In the genomic region with DNA sequence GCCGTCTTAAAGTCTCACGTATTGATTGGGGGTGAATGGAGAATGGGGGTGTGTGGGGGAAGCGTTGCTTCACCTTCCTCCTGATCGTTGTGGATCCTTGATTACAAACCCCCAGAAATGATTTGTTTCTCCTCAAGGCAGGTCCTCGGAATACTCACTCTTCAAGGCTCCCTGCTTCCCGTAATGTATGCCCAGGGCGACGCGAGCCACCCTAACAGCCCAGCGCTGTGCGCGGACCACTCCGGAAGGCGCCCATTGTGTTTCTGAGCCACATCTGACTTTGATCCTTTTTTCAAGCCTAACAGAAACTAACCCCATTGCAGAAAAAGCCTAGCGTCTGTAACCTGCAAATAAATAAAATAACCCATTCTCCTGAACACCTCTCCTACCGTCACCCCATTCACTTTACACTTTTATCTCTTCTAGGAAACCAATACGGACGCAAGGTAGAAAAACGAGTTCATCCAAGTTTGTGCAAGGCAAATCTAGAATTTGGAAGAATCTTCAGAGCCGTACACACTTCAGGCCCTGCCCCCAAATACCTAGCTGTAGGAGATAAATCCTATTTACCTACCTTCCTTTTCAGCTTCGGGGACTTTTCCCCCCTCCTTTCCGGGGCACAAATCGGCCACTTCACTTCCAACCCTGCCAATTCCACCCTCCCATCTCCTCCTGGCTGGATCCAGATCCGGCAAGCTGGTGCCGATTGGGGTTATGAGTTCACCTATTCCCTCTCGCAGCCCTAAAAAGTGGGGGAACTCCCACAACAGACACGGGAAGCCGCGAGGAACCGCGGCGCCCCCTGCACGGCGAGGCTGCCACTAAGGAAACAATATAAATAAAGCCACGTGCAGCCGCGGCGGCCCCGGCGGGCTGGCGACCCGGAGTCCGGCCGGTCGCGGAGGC, we compare ENCODE assay signal across 8 cellular contexts. TPM values are rescaled to one million over a fixed set of nuclear protein-coding genes. Genes with fewer than 3 reads are reported as not detected.
DNase-seq lines count a peak whose midpoint lies in the region; ATAC-seq lines count a peak whose summit lies in the region.

No MANE protein-coding gene starts in this region.

- CTCF ChIA-PET in CD8-positive, alpha-beta memory T cell (lab: Charles Lee) = no interaction called here

- peaks cover 3 to 5% (median 4%) of the 10 kb centered on the region in 3 donors for H3K4me1 Mint-ChIP-seq in CD8-positive, alpha-beta memory T cell
- no peaks in the 10 kb centered on the region for H3K4me1 Mint-ChIP-seq in activated naive CD8-positive, alpha-beta T cell treated with anti-CD3 and anti-CD28 coated beads, Interleukin-2, amount 50 U/mL, for 24 hours

- H3K27ac Mint-ChIP-seq in CD8-positive, alpha-beta memory T cell = no peak overlapping the region
- no peak overlapping the region for H3K27ac Mint-ChIP-seq in activated naive CD8-positive, alpha-beta T cell treated with anti-CD3 and anti-CD28 coated beads, Interleukin-2, amount 50 U/mL, for 24 hours

- H3K4me3 Mint-ChIP-seq in CD8-positive, alpha-beta memory T cell = no peak overlapping the region
- H3K4me3 Mint-ChIP-seq in activated naive CD8-positive, alpha-beta T cell treated with anti-CD3 and anti-CD28 coated beads, Interleukin-2, amount 50 U/mL, for 24 hours = no peak overlapping the region

- H3K9me3 Mint-ChIP-seq in CD8-positive, alpha-beta memory T cell = no peaks in the 10 kb centered on the region
- no peaks in the 10 kb centered on the region for H3K9me3 Mint-ChIP-seq in activated naive CD8-positive, alpha-beta T cell treated with anti-CD3 and anti-CD28 coated beads, Interleukin-2, amount 50 U/mL, for 24 hours

- H3K4me3 ChIP-seq in CD8-positive, alpha-beta memory T cell (ENCODE audit: low read length) = peak overlapping the region; percentile 34
- H3K4me3 ChIP-seq in HUES64 (ENCODE audit: low read length) (peak overlapping the region; percentile 65), iPS-15b (ENCODE audit: low read depth, low read length) (peak overlapping the region; percentile 42)

- H3K27ac ChIP-seq in CD8-positive, alpha-beta memory T cell (ENCODE audit: low read depth, low read length) = no peak overlapping the region
- no peak overlapping the region for H3K27ac ChIP-seq in HUES64 (ENCODE audit: low read depth, low read length)

- peaks cover 21% of the 10 kb centered on the region for H3K27me3 ChIP-seq in CD8-positive, alpha-beta memory T cell (ENCODE audit: insufficient read depth, low read length, poor library complexity, severe bottlenecking)
- H3K27me3 ChIP-seq in HUES64 (ENCODE audit: insufficient read depth, low read length) (peaks cover 97% of the 10 kb centered on the region), iPS-15b (ENCODE audit: control insufficient read depth, insufficient read depth, low read length) (peaks cover 87% of the 10 kb centered on the region)

- no peaks in the 10 kb centered on the region for H3K36me3 ChIP-seq in CD8-positive, alpha-beta memory T cell (ENCODE audit: insufficient read depth, low read length)
- H3K36me3 ChIP-seq in HUES64 (ENCODE audit: insufficient read depth, low read length) (peaks cover 3% of the 10 kb centered on the region; the same call in 1 of the 2 replicates), iPS-15b (ENCODE audit: control insufficient read depth, insufficient read depth, low read length) (no peaks in the 10 kb centered on the region)

- H3K27me3 Mint-ChIP-seq in CD8-positive, alpha-beta memory T cell = peaks cover 35 to 44% of the 10 kb centered on the region in 2 donors
- peaks cover 32% of the 10 kb centered on the region for H3K27me3 Mint-ChIP-seq in activated naive CD8-positive, alpha-beta T cell treated with anti-CD3 and anti-CD28 coated beads, Interleukin-2, amount 50 U/mL, for 24 hours

- no peak for DNase-seq in CD8-positive, alpha-beta memory T cell
- DNase-seq in activated naive CD8-positive, alpha-beta T cell treated with anti-CD3 and anti-CD28 coated beads, Interleukin-2, amount 50 U/mL, for 24 hours = no peak
- peak; percentile 5 for DNase-seq in stimulated activated naive CD8-positive, alpha-beta T cell treated with anti-CD3 and anti-CD28 coated beads, Interleukin-15, Interleukin-2, amounts not matched to agents 100 U/mL and 50 U/mL, for 24 hours
- no peak for DNase-seq in globus pallidus (ENCODE audit: low spot score)
- DNase-seq in epidermal melanocyte (ENCODE audit: insufficient read length, low spot score) = no peak
- DNase-seq in stimulated activated CD4-positive, alpha-beta T cell treated with anti-CD3 and anti-CD28 coated beads, Interleukin-12 subunit alpha, Interleukin-12 subunit beta, amount 100 ng/mL, for 4 hours = no peak

- ATAC-seq in activated naive CD8-positive, alpha-beta T cell treated with anti-CD3 and anti-CD28 coated beads, Interleukin-2, amount 50 U/mL, for 24 hours = peak; percentile 28
- ATAC-seq in stimulated activated naive CD8-positive, alpha-beta T cell treated with anti-CD3 and anti-CD28 coated beads, Interleukin-15, Interleukin-2, amounts not matched to agents 100 U/mL and 50 U/mL, for 24 hours = no peak

- H3K9ac ChIP-seq in HUES64 (ENCODE audit: low read depth, low read length) = peak overlapping the region; percentile 83; the same call in 1 of the 2 replicates
- H3K9ac ChIP-seq in iPS-15b (ENCODE audit: low read depth, low read length) = no peak overlapping the region

- no peaks in the 10 kb centered on the region for H3K9me3 ChIP-seq in CD8-positive, alpha-beta memory T cell (ENCODE audit: low read length)
- H3K9me3 ChIP-seq in HUES64 (ENCODE audit: insufficient read depth, low read depth, low read length) (no peaks in the 10 kb centered on the region), iPS-15b (ENCODE audit: control insufficient read depth, insufficient read depth, low read length) (no peaks in the 10 kb centered on the region)

- POLR2A ChIA-PET in CD8-positive, alpha-beta memory T cell (lab: Charles Lee) = no interaction called here

- peaks cover 8% of the 10 kb centered on the region for H3K4me1 ChIP-seq in CD8-positive, alpha-beta memory T cell (ENCODE audit: insufficient read depth, low read length)
- peaks cover 38% of the 10 kb centered on the region for H3K4me1 ChIP-seq in HUES64 (ENCODE audit: insufficient read depth, low read length)
- peaks cover 12% of the 10 kb centered on the region for H3K4me1 ChIP-seq in iPS-15b (ENCODE audit: control insufficient read depth, insufficient read depth, low read length)

- under 1% methylated on average over 45 of the region's 46 CpGs for WGBS in HUES64

- H3K36me3 Mint-ChIP-seq in CD8-positive, alpha-beta memory T cell = no peaks in the 10 kb centered on the region
- no peaks in the 10 kb centered on the region for H3K36me3 Mint-ChIP-seq in activated naive CD8-positive, alpha-beta T cell treated with anti-CD3 and anti-CD28 coated beads, Interleukin-2, amount 50 U/mL, for 24 hours (ENCODE audit: low read depth)

RNA-seq across cellular contexts. Expression of a gene that starts 1.1 kb away (rescaled TPM):
- not detected for total RNA-seq in CD8-positive, alpha-beta memory T cell
- not detected for polyA plus RNA-seq in CD8-positive, alpha-beta memory T cell
- polyA plus RNA-seq in HUES64 (2013, experiment 1 of 2) = 57.8 TPM
- polyA plus RNA-seq in HUES64 (2013, experiment 2 of 2) = 75.2 TPM
